8 cellular contexts compared by ENCODE assay signal in the genomic region with DNA sequence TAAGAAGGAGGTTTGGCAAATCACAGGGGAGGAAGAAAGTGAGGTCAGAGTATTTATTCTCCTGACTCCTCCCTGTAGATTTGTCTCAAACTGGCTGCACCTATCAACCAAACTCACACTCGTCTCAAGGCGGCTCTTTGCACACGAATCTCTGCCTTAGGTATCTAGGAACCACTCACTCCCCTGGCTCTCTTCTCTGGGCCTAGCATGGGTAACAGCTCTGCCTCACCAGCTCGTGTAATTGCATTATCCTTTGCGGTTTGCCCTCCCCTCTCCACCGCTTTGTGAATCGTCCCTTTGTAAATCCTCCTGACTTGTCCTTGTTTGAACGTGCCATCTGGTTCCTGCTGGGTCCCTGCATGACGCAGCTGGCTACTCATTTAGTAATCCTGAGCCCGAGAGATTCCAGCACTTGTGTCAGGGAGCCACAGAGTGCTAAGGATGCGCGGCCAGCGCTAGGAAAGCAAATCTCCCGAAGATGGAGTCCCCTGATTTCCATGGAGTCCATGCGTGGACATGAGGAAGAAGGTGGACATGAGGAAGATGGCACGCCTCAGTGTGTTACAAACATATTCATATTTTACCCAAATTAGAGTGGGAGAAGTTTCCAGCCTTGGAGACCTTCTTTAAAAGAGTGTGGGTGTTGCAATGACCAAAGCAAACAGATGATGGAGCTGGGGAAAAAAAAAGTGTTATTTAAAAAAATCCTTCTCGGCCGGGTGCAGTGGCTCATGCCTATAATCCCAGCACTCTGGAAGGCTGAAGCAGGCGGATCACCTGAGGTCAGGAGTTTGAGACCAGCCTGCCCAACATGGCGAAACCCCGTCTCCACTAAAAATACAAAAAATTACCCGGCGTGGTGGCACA. TPM values are rescaled to one million over a fixed set of nuclear protein-coding genes. Genes with fewer than 3 reads are reported as not detected.
DNase-seq lines count a peak whose midpoint lies in the region; ATAC-seq, FAIRE-seq and TF ChIP-seq lines count a peak whose summit lies in the region.

No MANE protein-coding gene starts in this region.

- H3K4me3 ChIP-seq in breast epithelium (no peak overlapping the region), neural cell (ENCODE audit: low read length) (no peak overlapping the region)

- DNase-seq in NCI-H2107 treated with DMSO at 0.1 percent for 48 hours (lab: John Stamatoyannopoulos, UW; ENCODE audit: unreplicated experiment) (peak; percentile 100), breast epithelium (ENCODE audit: low spot score in 2 of 2) (peak; percentile 49 to 69), AML-193 (lab: John Stamatoyannopoulos, UW) (no peak)

- no peaks in the 10 kb centered on the region for H3K4me1 ChIP-seq in breast epithelium

- TF ChIP-seq RAD21 in neural cell (conservative IDR thresholded peaks at IDR 0.05) = no peak

- TF ChIP-seq EP300 in neural cell (conservative IDR thresholded peaks at IDR 0.05; ENCODE audit: poor library complexity, severe bottlenecking) = no peak

- no peaks in the 10 kb centered on the region for H3K79me2 ChIP-seq in neural cell (replicated peaks; ENCODE audit: insufficient read depth, low read length)

- no peaks in the 10 kb centered on the region for H3K36me3 ChIP-seq in breast epithelium
- H3K36me3 ChIP-seq in neural cell (ENCODE audit: insufficient read depth, low read length) = no peaks in the 10 kb centered on the region

- H3K9ac ChIP-seq in neural cell (ENCODE audit: low read length) = no peak overlapping the region

- H4K20me1 ChIP-seq in neural cell (ENCODE audit: insufficient read depth) = no peaks in the 10 kb centered on the region

- ATAC-seq in HG03432 (IDR thresholded peaks at IDR 0.05; ENCODE audit: unreplicated experiment) = no peak
- no peak for ATAC-seq in HG03097 (IDR thresholded peaks at IDR 0.05; ENCODE audit: low FRiP score, unreplicated experiment)
- no peak for ATAC-seq in GM21515 (IDR thresholded peaks at IDR 0.05; ENCODE audit: unreplicated experiment)

- TF ChIP-seq POLR2A in breast epithelium (IDR thresholded peaks at IDR 0.05) = no peak

- H3K9me2 ChIP-seq in neural cell (ENCODE audit: insufficient read depth, low read length) = no peaks in the 10 kb centered on the region

- H3K4me2 ChIP-seq in neural cell (ENCODE audit: low read length) = peak overlapping the region; percentile 4

- H3K27me3 ChIP-seq in breast epithelium = no peaks in the 10 kb centered on the region
- no peaks in the 10 kb centered on the region for H3K27me3 ChIP-seq in neural cell (ENCODE audit: insufficient read depth, low read depth, low read length)

- no peak for TF ChIP-seq CTCF in breast epithelium (IDR thresholded peaks at IDR 0.05)
- TF ChIP-seq CTCF in neural cell (IDR thresholded peaks at IDR 0.05; ENCODE audit: poor library complexity, severe bottlenecking) = no peak

- intact Hi-C loops in breast epithelium (cut with DNase I; ENCODE audit: low total_unique reads) = no loop called here

- H3K27ac ChIP-seq in breast epithelium = peak overlapping the region; percentile 48 to 68
- H3K27ac ChIP-seq in neural cell (ENCODE audit: low read length) = peak overlapping the region; percentile 34

- FAIRE-seq in G401.6 (lab: Jason Lieb, UNC) = peak; percentile 13

- peak overlapping the region; percentile 4 for H2AFZ ChIP-seq in neural cell (ENCODE audit: low read depth, low read length)

- no peaks in the 10 kb centered on the region for H3F3A ChIP-seq in neural cell (ENCODE audit: insufficient read depth, low read length, poor library complexity, severe bottlenecking)

- no peaks in the 10 kb centered on the region for H3K9me3 ChIP-seq in breast epithelium
- no peaks in the 10 kb centered on the region for H3K9me3 ChIP-seq in neural cell (ENCODE audit: low read length)

TF ChIP-seq in neural cell, 6 proteins besides CTCF, POLR2A, EP300 and RAD21:
- TF ChIP-seq SMC3 (conservative IDR thresholded peaks at IDR 0.05; ENCODE audit: poor library complexity) (no peak), POLR2AphosphoS5 (IDR thresholded peaks at IDR 0.05) (no peak), MXI1 (conservative IDR thresholded peaks at IDR 0.05; ENCODE audit: poor library complexity, severe bottlenecking) (no peak)
- TF ChIP-seq, protein P1, sequence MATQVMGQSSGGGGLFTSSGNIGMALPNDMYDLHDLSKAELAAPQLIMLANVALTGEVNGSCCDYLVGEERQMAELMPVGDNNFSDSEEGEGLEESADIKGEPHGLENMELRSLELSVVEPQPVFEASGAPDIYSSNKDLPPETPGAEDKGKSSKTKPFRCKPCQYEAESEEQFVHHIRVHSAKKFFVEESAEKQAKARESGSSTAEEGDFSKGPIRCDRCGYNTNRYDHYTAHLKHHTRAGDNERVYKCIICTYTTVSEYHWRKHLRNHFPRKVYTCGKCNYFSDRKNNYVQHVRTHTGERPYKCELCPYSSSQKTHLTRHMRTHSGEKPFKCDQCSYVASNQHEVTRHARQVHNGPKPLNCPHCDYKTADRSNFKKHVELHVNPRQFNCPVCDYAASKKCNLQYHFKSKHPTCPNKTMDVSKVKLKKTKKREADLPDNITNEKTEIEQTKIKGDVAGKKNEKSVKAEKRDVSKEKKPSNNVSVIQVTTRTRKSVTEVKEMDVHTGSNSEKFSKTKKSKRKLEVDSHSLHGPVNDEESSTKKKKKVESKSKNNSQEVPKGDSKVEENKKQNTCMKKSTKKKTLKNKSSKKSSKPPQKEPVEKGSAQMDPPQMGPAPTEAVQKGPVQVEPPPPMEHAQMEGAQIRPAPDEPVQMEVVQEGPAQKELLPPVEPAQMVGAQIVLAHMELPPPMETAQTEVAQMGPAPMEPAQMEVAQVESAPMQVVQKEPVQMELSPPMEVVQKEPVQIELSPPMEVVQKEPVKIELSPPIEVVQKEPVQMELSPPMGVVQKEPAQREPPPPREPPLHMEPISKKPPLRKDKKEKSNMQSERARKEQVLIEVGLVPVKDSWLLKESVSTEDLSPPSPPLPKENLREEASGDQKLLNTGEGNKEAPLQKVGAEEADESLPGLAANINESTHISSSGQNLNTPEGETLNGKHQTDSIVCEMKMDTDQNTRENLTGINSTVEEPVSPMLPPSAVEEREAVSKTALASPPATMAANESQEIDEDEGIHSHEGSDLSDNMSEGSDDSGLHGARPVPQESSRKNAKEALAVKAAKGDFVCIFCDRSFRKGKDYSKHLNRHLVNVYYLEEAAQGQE (IDR thresholded peaks at IDR 0.05; ENCODE audit: borderline replicate concordance) = no peak
TF ChIP-seq in neural cell: peak in this region for 0.

RNA-seq across cellular contexts. Expression of a gene that starts 26.7 kb away (rescaled TPM):
- total RNA-seq in breast epithelium = 10 to 100 TPM in 1 of 3 donors, 1 to 10 TPM in 2; 3.2 to 13.9 (median 4.3) TPM
- polyA plus RNA-seq in neural cell = not detected in 2 replicates
- not detected in 2 replicates for polyA minus RNA-seq in neural cell

RNA-seq across cellular contexts. Expression of a gene that starts 45.8 kb away (rescaled TPM):
- total RNA-seq in breast epithelium = 1 to 10 TPM; 2.1 to 2.6 (median 2.5) TPM
- 37.9 and 43.1 TPM in 2 replicates for polyA plus RNA-seq in neural cell
- 16.8 and 17.5 TPM in 2 replicates for polyA minus RNA-seq in neural cell

RNA-seq across cellular contexts. Expression of a gene that starts 45.9 kb away (rescaled TPM):
- 10 to 100 TPM; 22.5 to 34.4 (median 28.2) TPM for total RNA-seq in breast epithelium
- polyA plus RNA-seq in neural cell = 97.3 and 116 TPM in 2 replicates
- polyA minus RNA-seq in neural cell = 64.6 and 74.3 TPM in 2 replicates

Comparison
In these comparisons a context has a peak if more than half of its experiments do, and no peak if none do; other contexts are left out.
1. DNase-seq: peak in NCI-H2107 treated with DMSO at 0.1 percent for 48 hours (single experiment) and breast epithelium (2 of 2); none in AML-193 (0 of 2).